1 cellular context compared by ENCODE assay signal in genomic region chr1:180268556-180269044, GRCh38.
TF ChIP-seq lines count a peak whose summit lies in the region.

No MANE protein-coding gene starts in this region.

TF ChIP-seq in IMR-90, 13 proteins besides CTCF, POLR2A, EP300 and RAD21:
- TF ChIP-seq NFE2L2 (IDR thresholded peaks at IDR 0.05; ENCODE audit: low read depth, low read length) (no peak), MAFK (IDR thresholded peaks at IDR 0.05; ENCODE audit: low read depth, low read length) (no peak), RCOR1 (IDR thresholded peaks at IDR 0.05; ENCODE audit: insufficient replicate concordance, low read length) (no peak)
- TF ChIP-seq, protein P1, sequence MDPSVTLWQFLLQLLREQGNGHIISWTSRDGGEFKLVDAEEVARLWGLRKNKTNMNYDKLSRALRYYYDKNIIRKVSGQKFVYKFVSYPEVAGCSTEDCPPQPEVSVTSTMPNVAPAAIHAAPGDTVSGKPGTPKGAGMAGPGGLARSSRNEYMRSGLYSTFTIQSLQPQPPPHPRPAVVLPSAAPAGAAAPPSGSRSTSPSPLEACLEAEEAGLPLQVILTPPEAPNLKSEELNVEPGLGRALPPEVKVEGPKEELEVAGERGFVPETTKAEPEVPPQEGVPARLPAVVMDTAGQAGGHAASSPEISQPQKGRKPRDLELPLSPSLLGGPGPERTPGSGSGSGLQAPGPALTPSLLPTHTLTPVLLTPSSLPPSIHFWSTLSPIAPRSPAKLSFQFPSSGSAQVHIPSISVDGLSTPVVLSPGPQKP (IDR thresholded peaks at IDR 0.05; ENCODE audit: borderline replicate concordance, low read depth, low read length), result no peak
